1 cellular context compared by ENCODE assay signal in the genomic region with DNA sequence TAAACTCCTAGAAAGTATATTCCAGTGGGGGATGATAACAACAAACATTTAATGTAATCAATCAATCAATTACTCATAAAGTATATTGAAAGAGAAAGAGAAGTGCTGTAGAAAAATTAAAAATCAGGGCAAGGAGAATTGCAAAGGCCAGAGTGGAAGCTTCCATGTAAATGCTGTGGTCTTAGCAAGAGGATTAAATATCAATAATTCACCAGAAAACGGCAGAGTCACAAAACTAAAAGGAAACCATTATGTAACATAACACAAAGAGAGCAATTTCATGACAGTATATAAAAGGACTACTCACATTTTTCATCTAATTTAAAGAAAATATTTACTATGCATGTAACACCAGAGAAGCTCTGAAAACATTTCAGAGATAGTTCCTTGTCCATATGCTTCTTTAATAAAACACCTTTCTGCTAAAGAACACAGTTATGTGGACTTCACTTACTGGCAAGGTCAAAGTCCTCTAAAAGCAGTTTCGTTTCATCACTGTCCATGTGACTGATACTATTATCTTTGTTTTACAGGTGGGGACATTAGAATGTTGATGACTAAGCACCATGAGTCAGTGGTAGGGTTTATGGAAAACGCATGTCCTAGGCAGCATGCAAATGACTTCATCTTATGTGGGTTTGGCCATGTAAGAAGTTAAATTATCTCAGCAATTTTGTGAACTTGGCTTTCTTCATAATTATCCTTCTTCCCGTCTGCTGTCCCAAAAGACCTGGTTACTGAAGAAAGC.
TF ChIP-seq lines count a peak whose summit lies in the region.

No MANE protein-coding gene starts in this region.

TF ChIP-seq in HepG2, 621 proteins besides CTCF, POLR2A, EP300 and RAD21 (continued from another document and continues in another):
- peak; percentile 61; the same call in 1 of the 2 replicates for TF ChIP-seq AHDC1 (CRISPR knock-in tag; IDR thresholded peaks at IDR 0.05; ENCODE audit: borderline replicate concordance)
- TF ChIP-seq ZSCAN22 (CRISPR knock-in tag; IDR thresholded peaks at IDR 0.05): no peak
- peak; percentile 84; the same call in 1 of the 2 replicates for TF ChIP-seq HMG20A (CRISPR knock-in tag; IDR thresholded peaks at IDR 0.05; ENCODE audit: borderline replicate concordance)
- TF ChIP-seq HNF4G (IDR thresholded peaks at IDR 0.05; ENCODE audit: borderline replicate concordance, low read depth, low read length): peak; percentile 76
- no peak; the same call in 1 of the 2 replicates for TF ChIP-seq HNF4G (CRISPR knock-in tag; IDR thresholded peaks at IDR 0.05; ENCODE audit: borderline replicate concordance, low read depth)
- TF ChIP-seq SIX1 (CRISPR knock-in tag; IDR thresholded peaks at IDR 0.05; ENCODE audit: borderline replicate concordance): 0 out of 2 replicates have a peak, but pooled peaks have one; percentile 14
- no peak for TF ChIP-seq SMARCC2 (IDR thresholded peaks at IDR 0.05)
- TF ChIP-seq HOMEZ (CRISPR knock-in tag; IDR thresholded peaks at IDR 0.05; ENCODE audit: low read depth): peak; percentile 95; the same call in 1 of the 2 replicates
- 0 out of 2 replicates have a peak, but pooled peaks have one; percentile 21 for TF ChIP-seq ZNF503 (CRISPR knock-in tag; IDR thresholded peaks at IDR 0.05)
- TF ChIP-seq NFE2L2 (IDR thresholded peaks at IDR 0.05; ENCODE audit: low read length): peak; percentile 32; the same call in 1 of the 2 replicates
- TF ChIP-seq PATZ1 (CRISPR knock-in tag; IDR thresholded peaks at IDR 0.05): no peak
- peak in 1 of 2 experiments; percentile 84; a peak in 2 of 4 replicates for TF ChIP-seq KLF16 (CRISPR knock-in tag; IDR thresholded peaks at IDR 0.05)
- no peak for TF ChIP-seq ZNF577 (CRISPR knock-in tag; IDR thresholded peaks at IDR 0.05; ENCODE audit: borderline replicate concordance, low read depth)
- 0 out of 2 replicates have a peak, but pooled peaks have one; percentile 25 for TF ChIP-seq ZNF331 (CRISPR knock-in tag; IDR thresholded peaks at IDR 0.05)
- peak; percentile 76 for TF ChIP-seq CEBPG (CRISPR knock-in tag; IDR thresholded peaks at IDR 0.05)
- TF ChIP-seq MBD4 (IDR thresholded peaks at IDR 0.05; ENCODE audit: borderline replicate concordance, low read length): peak; percentile 77; the same call in 1 of the 2 replicates
- no peak for TF ChIP-seq ZNF180 (CRISPR knock-in tag; IDR thresholded peaks at IDR 0.05; ENCODE audit: borderline replicate concordance, low read depth)
- no peak for TF ChIP-seq ZNF687 (CRISPR knock-in tag; IDR thresholded peaks at IDR 0.05)
- TF ChIP-seq, protein P1, sequence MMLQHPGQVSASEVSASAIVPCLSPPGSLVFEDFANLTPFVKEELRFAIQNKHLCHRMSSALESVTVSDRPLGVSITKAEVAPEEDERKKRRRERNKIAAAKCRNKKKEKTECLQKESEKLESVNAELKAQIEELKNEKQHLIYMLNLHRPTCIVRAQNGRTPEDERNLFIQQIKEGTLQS (CRISPR knock-in tag; IDR thresholded peaks at IDR 0.05): peak; percentile 92
- TF ChIP-seq IRF2 (CRISPR knock-in tag; IDR thresholded peaks at IDR 0.05): peak; percentile 94
- TF ChIP-seq TFAP4 (IDR thresholded peaks at IDR 0.05; ENCODE audit: borderline replicate concordance, low read depth): peak; percentile 81; the same call in 1 of the 2 replicates
- TF ChIP-seq RBM22 (optimal IDR thresholded peaks at IDR 0.05; ENCODE audit: low read length): no peak
- TF ChIP-seq FOSL1 (CRISPR knock-in tag; IDR thresholded peaks at IDR 0.05; ENCODE audit: borderline replicate concordance): peak; percentile 66; the same call in 1 of the 2 replicates
- TF ChIP-seq, protein P2, sequence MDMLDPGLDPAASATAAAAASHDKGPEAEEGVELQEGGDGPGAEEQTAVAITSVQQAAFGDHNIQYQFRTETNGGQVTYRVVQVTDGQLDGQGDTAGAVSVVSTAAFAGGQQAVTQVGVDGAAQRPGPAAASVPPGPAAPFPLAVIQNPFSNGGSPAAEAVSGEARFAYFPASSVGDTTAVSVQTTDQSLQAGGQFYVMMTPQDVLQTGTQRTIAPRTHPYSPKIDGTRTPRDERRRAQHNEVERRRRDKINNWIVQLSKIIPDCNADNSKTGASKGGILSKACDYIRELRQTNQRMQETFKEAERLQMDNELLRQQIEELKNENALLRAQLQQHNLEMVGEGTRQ (IDR thresholded peaks at IDR 0.05; ENCODE audit: low read depth, low read length): peak; percentile 49; the same call in 1 of the 2 replicates
- TF ChIP-seq, protein P2 (CRISPR knock-in tag; IDR thresholded peaks at IDR 0.05; ENCODE audit: borderline replicate concordance): peak; percentile 71; the same call in 1 of the 2 replicates
- no peak for TF ChIP-seq PLRG1 (conservative IDR thresholded peaks at IDR 0.05)
- no peak for TF ChIP-seq ZNF329 (CRISPR knock-in tag; IDR thresholded peaks at IDR 0.05; ENCODE audit: low read depth)
- TF ChIP-seq GATAD2A (CRISPR knock-in tag; IDR thresholded peaks at IDR 0.05): peak; percentile 90
- no peak for TF ChIP-seq PHF5A (CRISPR knock-in tag; IDR thresholded peaks at IDR 0.05; ENCODE audit: low read depth, unreplicated experiment)
- TF ChIP-seq ASH2L (IDR thresholded peaks at IDR 0.05; ENCODE audit: insufficient read length, low read depth, low read length): peak; percentile 72
